13 cellular contexts compared by ENCODE assay signal in the genomic region with DNA sequence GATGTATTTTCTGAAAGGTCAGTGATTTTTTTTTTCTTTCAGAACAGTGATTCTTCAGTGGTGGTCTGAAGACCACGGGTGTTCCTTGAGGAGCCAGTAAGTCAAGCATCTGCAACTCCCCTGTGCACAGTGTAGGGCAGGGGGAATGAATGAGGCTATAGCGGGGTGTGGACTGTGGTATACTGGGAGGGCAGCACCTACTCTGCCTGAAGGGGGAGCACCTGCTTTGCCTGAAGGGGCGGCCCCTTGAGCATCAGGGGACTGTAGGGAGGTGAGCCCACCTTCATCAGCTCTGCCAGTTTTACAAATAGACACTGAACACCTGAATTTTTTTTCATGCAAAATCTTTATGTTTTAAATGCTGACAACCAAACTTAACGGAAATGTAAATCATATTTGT.
DNase-seq lines count a peak whose midpoint lies in the region; ATAC-seq, FAIRE-seq and TF ChIP-seq lines count a peak whose summit lies in the region.
"Had no signal": no experiment of that assay in that cellular context is flagged by ENCODE, and none has a peak within 500 bp of the region (broad histone marks: within the 10 kb centered on the region; RNA-seq: fewer than 3 reads in every experiment).

No MANE protein-coding gene starts in this region.

- H3K27ac ChIP-seq in BLaER1 treated with 17β-estradiol and CSF1 and Interleukin-3, amounts not matched to agents 10 nM and 100 nM: peak overlapping the region in 8 of 11 experiments; percentile 17 to 99 (median 56); a peak in 15 of 22 replicates
- H3K27ac ChIP-seq in keratinocyte (ENCODE audit: control insufficient read depth, insufficient read depth, low read length): no peak overlapping the region
- H3K27ac ChIP-seq in upper lobe of right lung: no peak overlapping the region
- H3K27ac ChIP-seq: left ventricle myocardium inferior, right atrium auricular region had no signal

- DNase-seq in keratinocyte (ENCODE audit: low read depth, low spot score) (no peak), NCI-H2196 treated with DMSO at 0.1 percent for 48 hours (lab: John Stamatoyannopoulos, UW; ENCODE audit: unreplicated experiment) (no peak), upper lobe of right lung (no peak), erythroblast (lab: John Stamatoyannopoulos, UW) (no peak), head of caudate nucleus (no peak)
- DNase-seq: activated naive CD4-positive, alpha-beta T cell treated with anti-CD3 and anti-CD28 coated beads, Interleukin-2, amount 50 U/mL, for 16 hours; DMS79 treated with DMSO at 0.1 percent for 48 hours; left ventricle myocardium inferior had no signal

- no peaks in the 10 kb centered on the region for H4K20me1 ChIP-seq in BLaER1 treated with 17β-estradiol and CSF1 and Interleukin-3, amounts not matched to agents 10 nM and 100 nM
- H4K20me1 ChIP-seq in keratinocyte (ENCODE audit: control insufficient read depth, extremely low read depth, insufficient read depth, low read length): no peaks in the 10 kb centered on the region

- 0 out of 20 replicates have a peak overlapping the region, but pooled peaks of 1 of the 10 experiments have one; percentile 3 for H3K4me3 ChIP-seq in BLaER1 treated with 17β-estradiol and CSF1 and Interleukin-3, amounts not matched to agents 10 nM and 100 nM
- H3K4me3 ChIP-seq in keratinocyte (ENCODE audit: control insufficient read depth in 2 of 3, extremely low read depth in 1 of 3, insufficient read depth in 2 of 3, low read depth in 1 of 3, low read length in 3 of 3) (no peak overlapping the region), upper lobe of right lung (no peak overlapping the region)
- H3K4me3 ChIP-seq: left ventricle myocardium inferior, right atrium auricular region had no signal

- TF ChIP-seq POLR2A in erythroblast (IDR thresholded peaks at IDR 0.05; ENCODE audit: low read length): no peak

- intact Hi-C loops in upper lobe of right lung (cut with DNase I): no loop called here
- intact Hi-C loops in head of caudate nucleus (cut with DNase I): no loop called here

- peaks cover 27 to 99% (median 94%) of the 10 kb centered on the region in 10 experiments for H3K4me1 ChIP-seq in BLaER1 treated with 17β-estradiol and CSF1 and Interleukin-3, amounts not matched to agents 10 nM and 100 nM
- H3K4me1 ChIP-seq in keratinocyte (ENCODE audit: control insufficient read depth, extremely low read depth, insufficient read depth, low read length) (peaks cover 45% of the 10 kb centered on the region), upper lobe of right lung (peaks cover 21% of the 10 kb centered on the region)
- H3K4me1 ChIP-seq: left ventricle myocardium inferior had no signal

- H3K79me2 ChIP-seq in keratinocyte (ENCODE audit: control insufficient read depth, insufficient read depth, low read length): no peaks in the 10 kb centered on the region

- ATAC-seq in GM19463 (IDR thresholded peaks at IDR 0.05; ENCODE audit: unreplicated experiment): peak; percentile 67
- peak; percentile 23; the same call in 1 of the 3 replicates for ATAC-seq in SK-N-SH treated with all-trans-retinoic acid at 6 μM for 48 hours
- no peak for ATAC-seq in upper lobe of right lung
- ATAC-seq: esophagus mucosa had no signal

- H3K9me1 ChIP-seq in keratinocyte (ENCODE audit: control insufficient read depth, extremely low read depth, insufficient read depth, low read length): no peaks in the 10 kb centered on the region

- peak overlapping the region in 2 of 11 experiments; percentile 31 to 50; a peak in 3 of 22 replicates for H3K9ac ChIP-seq in BLaER1 treated with 17β-estradiol and CSF1 and Interleukin-3, amounts not matched to agents 10 nM and 100 nM
- no peak overlapping the region for H3K9ac ChIP-seq in keratinocyte (ENCODE audit: control insufficient read depth, extremely low read depth, insufficient read depth, low read length)

- FAIRE-seq in keratinocyte (lab: Jason Lieb, UNC): no peak

- TF ChIP-seq CTCF in keratinocyte (optimal IDR thresholded peaks at IDR 0.05 in 1 of 3, IDR thresholded peaks at IDR 0.05 in 1 of 3, conservative IDR thresholded peaks at IDR 0.05 in 1 of 3; ENCODE audit: extremely low read depth in 1 of 3, insufficient read depth in 2 of 3, low read length in 3 of 3): peak; percentile 21 to 56 (median 23)
- TF ChIP-seq CTCF in upper lobe of right lung (IDR thresholded peaks at IDR 0.05): no peak

- dilution Hi-C loops in keratinocyte (cut with MboI; ENCODE audit: extremely low pct_ligation_motif_present, low sequenced_read_pairs): no loop called here

- H3K4me2 ChIP-seq in BLaER1 treated with 17β-estradiol and CSF1 and Interleukin-3, amounts not matched to agents 10 nM and 100 nM: peak overlapping the region in 9 of 11 experiments; percentile 25 to 89 (median 60); a peak in 15 of 22 replicates
- H3K4me2 ChIP-seq in keratinocyte (ENCODE audit: control insufficient read depth, extremely low read depth, insufficient read depth, low read depth, low read length): no peak overlapping the region

- no peaks in the 10 kb centered on the region for H3K9me3 ChIP-seq in BLaER1 treated with 17β-estradiol and CSF1 and Interleukin-3, amounts not matched to agents 10 nM and 100 nM (replicated peaks in 1 of 11)
- no peaks in the 10 kb centered on the region for H3K9me3 ChIP-seq in keratinocyte (ENCODE audit: control insufficient read depth, low read depth, low read length)
- H3K9me3 ChIP-seq in upper lobe of right lung: no peaks in the 10 kb centered on the region
- H3K9me3 ChIP-seq: left ventricle myocardium inferior, right atrium auricular region had no signal

- no peaks in the 10 kb centered on the region for H3K27me3 ChIP-seq in BLaER1 treated with 17β-estradiol and CSF1 and Interleukin-3, amounts not matched to agents 10 nM and 100 nM
- H3K27me3 ChIP-seq in keratinocyte (ENCODE audit: control insufficient read depth, extremely low read depth, insufficient read depth, low read length): no peaks in the 10 kb centered on the region
- no peaks in the 10 kb centered on the region for H3K27me3 ChIP-seq in upper lobe of right lung
- H3K27me3 ChIP-seq: right atrium auricular region had no signal

- no peak overlapping the region for H2AFZ ChIP-seq in keratinocyte (ENCODE audit: control insufficient read depth, low read length)

- no peaks in the 10 kb centered on the region for H3K36me3 ChIP-seq in BLaER1 treated with 17β-estradiol and CSF1 and Interleukin-3, amounts not matched to agents 10 nM and 100 nM
- H3K36me3 ChIP-seq in keratinocyte (ENCODE audit: control insufficient read depth in 2 of 2, extremely low read depth in 1 of 2, insufficient read depth in 2 of 2, low read length in 2 of 2) (no peaks in the 10 kb centered on the region), upper lobe of right lung (no peaks in the 10 kb centered on the region)
- H3K36me3 ChIP-seq: left ventricle myocardium inferior, right atrium auricular region had no signal

TF ChIP-seq in SK-N-SH treated with all-trans-retinoic acid at 6 μM for 48 hours, 23 proteins besides CTCF, POLR2A, EP300 and RAD21 (continues in another document):
- TF ChIP-seq CSRNP3 (CRISPR knock-in tag; IDR thresholded peaks at IDR 0.05) (no peak), ZFP3 (CRISPR knock-in tag; IDR thresholded peaks at IDR 0.05) (no peak), ARNTL (CRISPR knock-in tag; IDR thresholded peaks at IDR 0.05; ENCODE audit: borderline replicate concordance, low read depth) (no peak), OSR1 (CRISPR knock-in tag; IDR thresholded peaks at IDR 0.05) (no peak), ESRRG (CRISPR knock-in tag; IDR thresholded peaks at IDR 0.05) (no peak), PPARA (CRISPR knock-in tag; IDR thresholded peaks at IDR 0.05; ENCODE audit: borderline replicate concordance) (no peak), ZNF8 (CRISPR knock-in tag; IDR thresholded peaks at IDR 0.05) (no peak), ZNF565 (CRISPR knock-in tag; conservative IDR thresholded peaks at IDR 0.05; ENCODE audit: low read depth) (no peak)
- TF ChIP-seq, protein P1, sequence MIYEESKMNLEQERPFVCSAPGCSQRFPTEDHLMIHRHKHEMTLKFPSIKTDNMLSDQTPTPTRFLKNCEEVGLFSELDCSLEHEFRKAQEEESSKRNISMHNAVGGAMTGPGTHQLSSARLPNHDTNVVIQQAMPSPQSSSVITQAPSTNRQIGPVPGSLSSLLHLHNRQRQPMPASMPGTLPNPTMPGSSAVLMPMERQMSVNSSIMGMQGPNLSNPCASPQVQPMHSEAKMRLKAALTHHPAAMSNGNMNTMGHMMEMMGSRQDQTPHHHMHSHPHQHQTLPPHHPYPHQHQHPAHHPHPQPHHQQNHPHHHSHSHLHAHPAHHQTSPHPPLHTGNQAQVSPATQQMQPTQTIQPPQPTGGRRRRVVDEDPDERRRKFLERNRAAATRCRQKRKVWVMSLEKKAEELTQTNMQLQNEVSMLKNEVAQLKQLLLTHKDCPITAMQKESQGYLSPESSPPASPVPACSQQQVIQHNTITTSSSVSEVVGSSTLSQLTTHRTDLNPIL (CRISPR knock-in tag; IDR thresholded peaks at IDR 0.05; ENCODE audit: low read depth): no peak

Comparison
In these comparisons a context has a peak if more than half of its experiments do, and no peak if none do; other contexts are left out.
1. H3K27ac ChIP-seq: peak in BLaER1 treated with 17β-estradiol and CSF1 and Interleukin-3, amounts not matched to agents 10 nM and 100 nM (8 of 11); none in keratinocyte (single experiment) and upper lobe of right lung (single experiment).